21 cellular contexts compared by ENCODE assay signal in genomic region chr11:70478194-70478890, GRCh38.
DNase-seq lines count a peak whose midpoint lies in the region; ATAC-seq and TF ChIP-seq lines count a peak whose summit lies in the region.
"Had no signal": no experiment of that assay in that cellular context is flagged by ENCODE, and none has a peak within 500 bp of the region (broad histone marks: within the 10 kb centered on the region; RNA-seq: fewer than 3 reads in every experiment).

No MANE protein-coding gene starts in this region.

- BruUV-seq in mammary epithelial cell (replicated peaks; lab: Mats Ljungman, UMichigan) = no TSS peak

- in situ Hi-C loops in mammary epithelial cell (cut with MboI; ENCODE audit: low sequenced_read_pairs in 2 of 2) = no loop called here

- no peak overlapping the region for H2AFZ ChIP-seq in mammary epithelial cell (ENCODE audit: low read depth, low read length)

- H3K4me2 ChIP-seq in mammary epithelial cell (ENCODE audit: insufficient read depth, low read depth, low read length) = no peak overlapping the region

- H3K27me3 ChIP-seq in right cardiac atrium (ENCODE audit: control insufficient read depth, insufficient read depth) (no peaks in the 10 kb centered on the region), mammary epithelial cell (ENCODE audit: insufficient read depth, low read length) (no peaks in the 10 kb centered on the region)
- H3K27me3 ChIP-seq: MG63 had no signal

- no peaks in the 10 kb centered on the region for H4K20me1 ChIP-seq in mammary epithelial cell (ENCODE audit: insufficient read depth, low read length)

- H3K9me3 ChIP-seq in right cardiac atrium (ENCODE audit: control insufficient read depth, low read length) (no peaks in the 10 kb centered on the region), mammary epithelial cell (replicated peaks; ENCODE audit: insufficient read depth, low read length) (no peaks in the 10 kb centered on the region)
- H3K9me3 ChIP-seq: MG63 had no signal

- no peak for TF ChIP-seq CTCF in mammary epithelial cell (conservative IDR thresholded peaks at IDR 0.05 in 1 of 2, IDR thresholded peaks at IDR 0.05 in 1 of 2; ENCODE audit: extremely low read depth in 1 of 2, insufficient read depth in 1 of 2, low read depth in 1 of 2, low read length in 2 of 2)

- 82% methylated on average over 11 of the region's 11 CpGs for whole genome bisulfite sequencing in right cardiac atrium
- WGBS in mammary epithelial cell (ENCODE audit: low coverage, missing lambda C conversion rate) = 93% methylated on average over 10 of the region's 11 CpGs

- peak; percentile 14 for DNase-seq in DMS 273 (lab: John Stamatoyannopoulos, UW; ENCODE audit: unreplicated experiment)
- DNase-seq in DMS 273 treated with DMSO at 0.1 percent for 48 hours (lab: John Stamatoyannopoulos, UW) = no peak
- peak; percentile 28 for DNase-seq in cerebellum (ENCODE audit: low spot score)
- DNase-seq in right cardiac atrium = no peak
- peak; percentile 70 for DNase-seq in posterior vena cava (ENCODE audit: low spot score)
- DNase-seq in NOMO-1 treated with dmso at 0.1 percent for 144 hours (lab: John Stamatoyannopoulos, UW; ENCODE audit: unreplicated experiment) = no peak
- DNase-seq in iPS-NIHi7 (ENCODE audit: extremely low spot score) = no peak
- no peak for DNase-seq in mammary epithelial cell
- DNase-seq: AML-193, DND-41, H9, Kasumi-1, MG63, NCI-H1048, NCI-H1436, NCI-H1930, NCI-H345, PC-3, RPMI8226 had no signal

- H3K4me1 ChIP-seq in right cardiac atrium (ENCODE audit: control insufficient read depth, insufficient read depth, low read length) (peaks cover 3% of the 10 kb centered on the region), mammary epithelial cell (ENCODE audit: insufficient read depth, low read length) (peaks cover 10% of the 10 kb centered on the region)

- dilution Hi-C loops in mammary epithelial cell (cut with HindIII; ENCODE audit: low sequenced_read_pairs) = no loop called here

- intact Hi-C loops in right cardiac atrium (cut with DNase I) (no loop called here), posterior vena cava (cut with DNase I) (loop anchor here in 1 of 2 donors (1.0 kb wide), 1 partner anchor 283 kb away; no protein-coding TSS in a partner anchor), mammary epithelial cell (cut with micrococcal nuclease) (no loop called here)

- H3K27ac ChIP-seq in right cardiac atrium (ENCODE audit: low read length) = peak overlapping the region; percentile 50
- no peak overlapping the region for H3K27ac ChIP-seq in mammary epithelial cell (ENCODE audit: insufficient read depth, low read depth, low read length)
- H3K27ac ChIP-seq: 22Rv1, C4-2B had no signal

- no peaks in the 10 kb centered on the region for H3K36me3 ChIP-seq in mammary epithelial cell (ENCODE audit: insufficient read depth, low read length)
- H3K36me3 ChIP-seq: MG63 had no signal

- H3K79me2 ChIP-seq in mammary epithelial cell (ENCODE audit: insufficient read depth, low read length) = no peaks in the 10 kb centered on the region

- H3K4me3 ChIP-seq in right cardiac atrium (ENCODE audit: low read length) = no peak overlapping the region
- H3K4me3 ChIP-seq in mammary epithelial cell (replicated peaks in 1 of 3; ENCODE audit: insufficient read depth in 1 of 3, low read depth in 2 of 3, low read length in 3 of 3) = no peak overlapping the region
- H3K4me3 ChIP-seq: MG63 had no signal

- CTCF ChIA-PET in mammary epithelial cell (lab: Charles Lee; ENCODE audit: low non-redundant PET) = no interaction called here

- no peak for ATAC-seq in right cardiac atrium
- ATAC-seq: PC-3 had no signal

- no peak overlapping the region for H3K9ac ChIP-seq in mammary epithelial cell (ENCODE audit: insufficient read depth, low read length)

Comparison
In these comparisons a context has a peak if more than half of its experiments do, and no peak if none do; other contexts are left out.
1. DNase-seq: peak in DMS 273 (single experiment), cerebellum (single experiment) and posterior vena cava (single experiment); none in DMS 273 treated with DMSO at 0.1 percent for 48 hours (single experiment), right cardiac atrium (0 of 3), NOMO-1 treated with dmso at 0.1 percent for 144 hours (single experiment), iPS-NIHi7 (single experiment) and mammary epithelial cell (single experiment).